ENCODE assay signal across 26 cellular contexts in the genomic region with DNA sequence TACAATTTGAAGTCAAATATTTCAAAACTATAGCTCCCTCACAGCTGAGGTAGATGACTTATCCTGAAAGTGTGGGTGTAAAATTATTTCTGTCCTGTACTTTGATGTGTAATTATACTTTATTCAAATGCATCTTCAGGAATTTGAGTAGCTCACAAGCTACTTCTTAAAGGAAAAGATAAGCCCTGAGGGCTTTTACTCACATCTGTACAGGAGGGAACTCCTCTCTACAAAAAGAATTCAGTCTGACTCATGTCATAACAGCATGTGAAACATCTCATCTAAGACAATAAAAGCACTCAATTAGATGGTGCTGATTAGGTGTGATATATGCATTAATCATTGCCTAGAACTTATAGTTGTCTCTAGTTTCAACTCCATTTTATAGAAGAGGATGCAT.
DNase-seq lines count a peak whose midpoint lies in the region; ATAC-seq and TF ChIP-seq lines count a peak whose summit lies in the region.
"Had no signal": no experiment of that assay in that cellular context is flagged by ENCODE, and none has a peak within 500 bp of the region (broad histone marks: within the 10 kb centered on the region; RNA-seq: fewer than 3 reads in every experiment).

No MANE protein-coding gene starts in this region.

- H3K79me2 ChIP-seq in mammary epithelial cell (ENCODE audit: insufficient read depth, low read length) = no peaks in the 10 kb centered on the region

- intact Hi-C loops in MCF 10A (cut with micrococcal nuclease) = no loop called here
- intact Hi-C loops in breast epithelium (cut with DNase I; ENCODE audit: low total_unique reads) = no loop called here
- intact Hi-C loops in mammary epithelial cell (cut with micrococcal nuclease) = no loop called here

- H3K36me3 ChIP-seq in breast epithelium (no peaks in the 10 kb centered on the region), mammary epithelial cell (ENCODE audit: insufficient read depth, low read length) (no peaks in the 10 kb centered on the region)
- H3K36me3 ChIP-seq: HAP-1, MG63, Peyer's patch had no signal

- BruUV-seq in MCF 10A (replicated peaks; lab: Mats Ljungman, UMichigan) (no TSS peak), mammary epithelial cell (replicated peaks; lab: Mats Ljungman, UMichigan) (no TSS peak)

- no peaks in the 10 kb centered on the region for H3K9me3 Mint-ChIP-seq in MCF 10A (ENCODE audit: unreplicated experiment)

- H3K9ac ChIP-seq in mammary epithelial cell (ENCODE audit: insufficient read depth, low read length) = no peak overlapping the region

- no peak overlapping the region for H2AFZ ChIP-seq in mammary epithelial cell (ENCODE audit: low read depth, low read length)

- H3K4me1 ChIP-seq in breast epithelium (no peaks in the 10 kb centered on the region), mammary epithelial cell (ENCODE audit: insufficient read depth, low read length) (no peaks in the 10 kb centered on the region)
- H3K4me1 ChIP-seq: HAP-1, Peyer's patch had no signal

- dilution Hi-C loops in mammary epithelial cell (cut with HindIII; ENCODE audit: low sequenced_read_pairs) = no loop called here

- H3K36me3 Mint-ChIP-seq in MCF 10A (ENCODE audit: insufficient read depth, unreplicated experiment) = no peaks in the 10 kb centered on the region
- H3K36me3 Mint-ChIP-seq: CD8-positive, alpha-beta T cell had no signal

- H3K4me3 Mint-ChIP-seq in MCF 10A (ENCODE audit: unreplicated experiment) = no peak overlapping the region
- H3K4me3 Mint-ChIP-seq: CD8-positive, alpha-beta T cell; T-helper 17 cell had no signal

- H3K27ac ChIP-seq in breast epithelium (no peak overlapping the region), mammary epithelial cell (ENCODE audit: insufficient read depth, low read depth, low read length) (no peak overlapping the region)
- H3K27ac ChIP-seq: 22Rv1, Peyer's patch had no signal

- ATAC-seq in HG02973 (IDR thresholded peaks at IDR 0.05; ENCODE audit: unreplicated experiment) = no peak
- ATAC-seq: CD8-positive, alpha-beta T cell; T-helper 17 cell had no signal

- TF ChIP-seq CTCF in MCF 10A (IDR thresholded peaks at IDR 0.05; ENCODE audit: unreplicated experiment) = no peak
- TF ChIP-seq CTCF in breast epithelium (IDR thresholded peaks at IDR 0.05) = no peak
- TF ChIP-seq CTCF in mammary epithelial cell (conservative IDR thresholded peaks at IDR 0.05 in 1 of 2, IDR thresholded peaks at IDR 0.05 in 1 of 2; ENCODE audit: extremely low read depth in 1 of 2, insufficient read depth in 1 of 2, low read depth in 1 of 2, low read length in 2 of 2) = no peak

- DNase-seq in MCF 10A (ENCODE audit: unreplicated experiment) (peak; percentile 20), breast epithelium (ENCODE audit: low spot score in 2 of 2) (no peak), NCI-H69 (lab: John Stamatoyannopoulos, UW) (peak; percentile 21), mammary epithelial cell (peak; percentile 20), GOT3 (lab: John Stamatoyannopoulos, UW) (no peak), NCI-H2081 (lab: John Stamatoyannopoulos, UW) (no peak), medulla oblongata (ENCODE audit: extremely low spot score) (no peak)
- DNase-seq: C1 segment of cervical spinal cord; CD8-positive, alpha-beta T cell; DND-41; GDM1; Karpas-422; MG63; NCI-H1417; NCI-H187; NCI-H2107; NCI-H510A; NCI-H774; NK-92 treated with Interleukin-12 subunit alpha and Interleukin-12 subunit beta, amount 100 ng/mL, for 24 hours; Peyer's patch; SHP77; SW 1271; T-helper 17 cell had no signal

- in situ Hi-C loops in mammary epithelial cell (cut with MboI; ENCODE audit: low sequenced_read_pairs in 2 of 2) = no loop called here

- H3K4me2 ChIP-seq in mammary epithelial cell (ENCODE audit: insufficient read depth, low read depth, low read length) = no peak overlapping the region

- H3K4me1 Mint-ChIP-seq in MCF 10A (ENCODE audit: insufficient read depth, unreplicated experiment) = no peaks in the 10 kb centered on the region
- H3K4me1 Mint-ChIP-seq: T-helper 17 cell had no signal

- no peak overlapping the region for H3K4me3 ChIP-seq in breast epithelium
- no peak overlapping the region for H3K4me3 ChIP-seq in mammary epithelial cell (replicated peaks in 1 of 3; ENCODE audit: insufficient read depth in 1 of 3, low read depth in 2 of 3, low read length in 3 of 3)
- H3K4me3 ChIP-seq: HAP-1, MG63, Peyer's patch had no signal

- H3K9me3 ChIP-seq in breast epithelium = peaks cover 0 to 5% of the 10 kb centered on the region in 2 donors
- H3K9me3 ChIP-seq in mammary epithelial cell (replicated peaks; ENCODE audit: insufficient read depth, low read length) = peaks cover 17% of the 10 kb centered on the region
- H3K9me3 ChIP-seq: HAP-1, MG63, Peyer's patch had no signal

- CTCF ChIA-PET in MCF 10A (lab: Yijun Ruan, JAX) = interaction anchor here (0.6 kb wide), 1 partner anchor 1067 kb away, joined by 4 read pairs; no protein-coding TSS in a partner anchor
- CTCF ChIA-PET in mammary epithelial cell (lab: Charles Lee; ENCODE audit: low non-redundant PET) = no interaction called here

- POLR2A ChIA-PET in MCF 10A (lab: Yijun Ruan, JAX) = no interaction called here

- no peaks in the 10 kb centered on the region for H3K27me3 ChIP-seq in breast epithelium
- H3K27me3 ChIP-seq in mammary epithelial cell (ENCODE audit: insufficient read depth, low read length) = no peaks in the 10 kb centered on the region
- H3K27me3 ChIP-seq: MG63, Peyer's patch had no signal

- H3K27ac Mint-ChIP-seq in MCF 10A (ENCODE audit: low read depth, unreplicated experiment) = no peak overlapping the region
- H3K27ac Mint-ChIP-seq: CD8-positive, alpha-beta T cell; T-helper 17 cell had no signal

- no peaks in the 10 kb centered on the region for H4K20me1 ChIP-seq in mammary epithelial cell (ENCODE audit: insufficient read depth, low read length)

- no peak for TF ChIP-seq POLR2A in breast epithelium (IDR thresholded peaks at IDR 0.05)

- H3K27me3 Mint-ChIP-seq in MCF 10A (ENCODE audit: insufficient read depth, unreplicated experiment) = peaks cover 35% of the 10 kb centered on the region
- H3K27me3 Mint-ChIP-seq: T-helper 17 cell had no signal

Comparison
In these comparisons a context has a peak if more than half of its experiments do, and no peak if none do; other contexts are left out.
1. DNase-seq: peak in MCF 10A (single experiment), NCI-H69 (single experiment) and mammary epithelial cell (single experiment); none in breast epithelium (0 of 2), GOT3 (single experiment), NCI-H2081 (0 of 2) and medulla oblongata (single experiment).